In the genomic region with DNA sequence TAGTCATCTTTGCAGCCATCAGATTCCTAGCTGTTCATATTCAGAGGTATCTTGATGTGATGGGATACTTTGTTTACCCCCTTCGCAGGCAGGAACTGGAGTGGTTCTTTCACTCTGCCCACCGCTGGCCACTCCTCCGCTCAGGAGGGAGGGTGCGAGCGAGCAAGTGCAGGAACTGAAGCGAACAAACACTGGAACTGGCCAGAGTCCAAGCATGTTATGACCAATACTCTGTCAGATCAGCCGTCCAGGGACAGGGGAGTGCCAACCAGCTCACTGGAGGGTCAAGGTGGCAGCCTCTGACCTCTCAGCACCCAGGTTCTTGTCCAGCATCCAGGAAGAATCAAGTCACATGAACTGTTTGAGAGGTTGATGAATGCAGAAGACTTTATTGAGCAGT, we compare ENCODE assay signal across 1 cellular context.
TF ChIP-seq lines count a peak whose summit lies in the region.

No MANE protein-coding gene starts in this region.

TF ChIP-seq in HepG2, 621 proteins besides CTCF, POLR2A, EP300 and RAD21 (continued from another document):
- TF ChIP-seq, protein P1, sequence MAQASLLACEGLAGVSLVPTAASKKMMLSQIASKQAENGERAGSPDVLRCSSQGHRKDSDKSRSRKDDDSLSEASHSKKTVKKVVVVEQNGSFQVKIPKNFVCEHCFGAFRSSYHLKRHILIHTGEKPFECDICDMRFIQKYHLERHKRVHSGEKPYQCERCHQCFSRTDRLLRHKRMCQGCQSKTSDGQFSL (CRISPR knock-in tag; IDR thresholded peaks at IDR 0.05) = no peak
- TF ChIP-seq ZNF629 (CRISPR knock-in tag; conservative IDR thresholded peaks at IDR 0.05) (no peak), ZNF788 (CRISPR knock-in tag; IDR thresholded peaks at IDR 0.05; ENCODE audit: borderline replicate concordance) (peak; percentile 50; the same call in 1 of the 2 replicates), ZNF234 (CRISPR knock-in tag; conservative IDR thresholded peaks at IDR 0.05) (no peak), FLYWCH1 (CRISPR knock-in tag; IDR thresholded peaks at IDR 0.05) (no peak), ZNF75D (CRISPR knock-in tag; IDR thresholded peaks at IDR 0.05; ENCODE audit: borderline replicate concordance) (no peak), KMT2B (CRISPR knock-in tag; IDR thresholded peaks at IDR 0.05) (no peak; the same call in none of the 2 replicates), ZHX1 (CRISPR knock-in tag; IDR thresholded peaks at IDR 0.05; ENCODE audit: low read depth) (no peak), ATF1 (CRISPR knock-in tag; IDR thresholded peaks at IDR 0.05) (no peak), ZFP36 (IDR thresholded peaks at IDR 0.05; ENCODE audit: borderline replicate concordance, low read depth, low read length, partially characterized antibody) (no peak), ZNF782 (CRISPR knock-in tag; IDR thresholded peaks at IDR 0.05; ENCODE audit: borderline replicate concordance) (no peak), TGIF2 (CRISPR knock-in tag; IDR thresholded peaks at IDR 0.05) (peak; percentile 61; the same call in 1 of the 2 replicates), ISL2 (CRISPR knock-in tag; IDR thresholded peaks at IDR 0.05) (0 out of 2 replicates have a peak, but pooled peaks have one; percentile 36), KMT2A (CRISPR knock-in tag; IDR thresholded peaks at IDR 0.05) (0 out of 2 replicates have a peak, but pooled peaks have one; percentile 35), HOXA7 (CRISPR knock-in tag; IDR thresholded peaks at IDR 0.05) (no peak), ZSCAN9 (CRISPR knock-in tag; IDR thresholded peaks at IDR 0.05; ENCODE audit: borderline replicate concordance) (no peak), YEATS4 (CRISPR knock-in tag; IDR thresholded peaks at IDR 0.05; ENCODE audit: borderline replicate concordance) (no peak), ELK4 (CRISPR knock-in tag; IDR thresholded peaks at IDR 0.05; ENCODE audit: borderline replicate concordance) (no peak), MYC (CRISPR knock-in tag; IDR thresholded peaks at IDR 0.05; ENCODE audit: borderline replicate concordance) (0 out of 2 replicates have a peak, but pooled peaks have one; percentile 31), ELF3 (CRISPR knock-in tag; IDR thresholded peaks at IDR 0.05) (peak; percentile 63), TBX3 (IDR thresholded peaks at IDR 0.05; ENCODE audit: borderline replicate concordance) (no peak), GTF2F1 (IDR thresholded peaks at IDR 0.05; ENCODE audit: low read length) (no peak), TERF1 (CRISPR knock-in tag; IDR thresholded peaks at IDR 0.05) (no peak), TARDBP (CRISPR knock-in tag; IDR thresholded peaks at IDR 0.05) (0 out of 2 replicates have a peak, but pooled peaks have one; percentile 34), SETDB1 (CRISPR knock-in tag; IDR thresholded peaks at IDR 0.05; ENCODE audit: borderline replicate concordance) (no peak), NCOA5 (CRISPR knock-in tag; IDR thresholded peaks at IDR 0.05) (no peak), TOE1 (CRISPR knock-in tag; IDR thresholded peaks at IDR 0.05) (no peak), NFIC (IDR thresholded peaks at IDR 0.05; ENCODE audit: low read length) (no peak), ZNF446 (CRISPR knock-in tag; IDR thresholded peaks at IDR 0.05) (no peak), BRD4 (CRISPR knock-in tag; IDR thresholded peaks at IDR 0.05) (no peak), ZBTB38 (CRISPR knock-in tag; IDR thresholded peaks at IDR 0.05) (no peak), ZFP37 (CRISPR knock-in tag; IDR thresholded peaks at IDR 0.05; ENCODE audit: borderline replicate concordance) (no peak), TAF15 (IDR thresholded peaks at IDR 0.05; ENCODE audit: low read depth, low read length, poor library complexity, severe bottlenecking) (no peak), MZF1 (CRISPR knock-in tag; IDR thresholded peaks at IDR 0.05; ENCODE audit: borderline replicate concordance) (no peak), ZNF383 (CRISPR knock-in tag; IDR thresholded peaks at IDR 0.05; ENCODE audit: borderline replicate concordance) (no peak), KDM5A (IDR thresholded peaks at IDR 0.05; ENCODE audit: borderline replicate concordance, low read length) (no peak), NRL (CRISPR knock-in tag; IDR thresholded peaks at IDR 0.05; ENCODE audit: borderline replicate concordance) (no peak), DRAP1 (CRISPR knock-in tag; IDR thresholded peaks at IDR 0.05) (no peak; the same call in 1 of the 2 replicates), THAP7 (CRISPR knock-in tag; IDR thresholded peaks at IDR 0.05) (no peak), ZNF577 (CRISPR knock-in tag; IDR thresholded peaks at IDR 0.05; ENCODE audit: borderline replicate concordance, low read depth) (no peak), MED8 (CRISPR knock-in tag; IDR thresholded peaks at IDR 0.05; ENCODE audit: insufficient replicate concordance) (no peak), NONO (IDR thresholded peaks at IDR 0.05) (no peak), NONO (CRISPR knock-in tag; conservative IDR thresholded peaks at IDR 0.05) (0 out of 2 replicates have a peak, but pooled peaks have one; percentile 32)
- TF ChIP-seq, protein P2, sequence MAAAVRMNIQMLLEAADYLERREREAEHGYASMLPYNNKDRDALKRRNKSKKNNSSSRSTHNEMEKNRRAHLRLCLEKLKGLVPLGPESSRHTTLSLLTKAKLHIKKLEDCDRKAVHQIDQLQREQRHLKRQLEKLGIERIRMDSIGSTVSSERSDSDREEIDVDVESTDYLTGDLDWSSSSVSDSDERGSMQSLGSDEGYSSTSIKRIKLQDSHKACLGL (CRISPR knock-in tag; IDR thresholded peaks at IDR 0.05) = no peak
- TF ChIP-seq, protein P3, sequence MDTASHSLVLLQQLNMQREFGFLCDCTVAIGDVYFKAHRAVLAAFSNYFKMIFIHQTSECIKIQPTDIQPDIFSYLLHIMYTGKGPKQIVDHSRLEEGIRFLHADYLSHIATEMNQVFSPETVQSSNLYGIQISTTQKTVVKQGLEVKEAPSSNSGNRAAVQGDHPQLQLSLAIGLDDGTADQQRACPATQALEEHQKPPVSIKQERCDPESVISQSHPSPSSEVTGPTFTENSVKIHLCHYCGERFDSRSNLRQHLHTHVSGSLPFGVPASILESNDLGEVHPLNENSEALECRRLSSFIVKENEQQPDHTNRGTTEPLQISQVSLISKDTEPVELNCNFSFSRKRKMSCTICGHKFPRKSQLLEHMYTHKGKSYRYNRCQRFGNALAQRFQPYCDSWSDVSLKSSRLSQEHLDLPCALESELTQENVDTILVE (CRISPR knock-in tag; IDR thresholded peaks at IDR 0.05) = no peak
- TF ChIP-seq, protein P4, sequence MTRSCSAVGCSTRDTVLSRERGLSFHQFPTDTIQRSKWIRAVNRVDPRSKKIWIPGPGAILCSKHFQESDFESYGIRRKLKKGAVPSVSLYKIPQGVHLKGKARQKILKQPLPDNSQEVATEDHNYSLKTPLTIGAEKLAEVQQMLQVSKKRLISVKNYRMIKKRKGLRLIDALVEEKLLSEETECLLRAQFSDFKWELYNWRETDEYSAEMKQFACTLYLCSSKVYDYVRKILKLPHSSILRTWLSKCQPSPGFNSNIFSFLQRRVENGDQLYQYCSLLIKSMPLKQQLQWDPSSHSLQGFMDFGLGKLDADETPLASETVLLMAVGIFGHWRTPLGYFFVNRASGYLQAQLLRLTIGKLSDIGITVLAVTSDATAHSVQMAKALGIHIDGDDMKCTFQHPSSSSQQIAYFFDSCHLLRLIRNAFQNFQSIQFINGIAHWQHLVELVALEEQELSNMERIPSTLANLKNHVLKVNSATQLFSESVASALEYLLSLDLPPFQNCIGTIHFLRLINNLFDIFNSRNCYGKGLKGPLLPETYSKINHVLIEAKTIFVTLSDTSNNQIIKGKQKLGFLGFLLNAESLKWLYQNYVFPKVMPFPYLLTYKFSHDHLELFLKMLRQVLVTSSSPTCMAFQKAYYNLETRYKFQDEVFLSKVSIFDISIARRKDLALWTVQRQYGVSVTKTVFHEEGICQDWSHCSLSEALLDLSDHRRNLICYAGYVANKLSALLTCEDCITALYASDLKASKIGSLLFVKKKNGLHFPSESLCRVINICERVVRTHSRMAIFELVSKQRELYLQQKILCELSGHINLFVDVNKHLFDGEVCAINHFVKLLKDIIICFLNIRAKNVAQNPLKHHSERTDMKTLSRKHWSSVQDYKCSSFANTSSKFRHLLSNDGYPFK (CRISPR knock-in tag; IDR thresholded peaks at IDR 0.05; ENCODE audit: borderline replicate concordance) = no peak
- TF ChIP-seq, protein P5, sequence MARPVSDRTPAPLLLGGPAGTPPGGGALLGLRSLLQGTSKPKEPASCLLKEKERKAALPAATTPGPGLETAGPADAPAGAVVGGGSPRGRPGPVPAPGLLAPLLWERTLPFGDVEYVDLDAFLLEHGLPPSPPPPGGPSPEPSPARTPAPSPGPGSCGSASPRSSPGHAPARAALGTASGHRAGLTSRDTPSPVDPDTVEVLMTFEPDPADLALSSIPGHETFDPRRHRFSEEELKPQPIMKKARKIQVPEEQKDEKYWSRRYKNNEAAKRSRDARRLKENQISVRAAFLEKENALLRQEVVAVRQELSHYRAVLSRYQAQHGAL (CRISPR knock-in tag; IDR thresholded peaks at IDR 0.05; ENCODE audit: not compliant biosample characterization) = no peak
- TF ChIP-seq, protein P6, sequence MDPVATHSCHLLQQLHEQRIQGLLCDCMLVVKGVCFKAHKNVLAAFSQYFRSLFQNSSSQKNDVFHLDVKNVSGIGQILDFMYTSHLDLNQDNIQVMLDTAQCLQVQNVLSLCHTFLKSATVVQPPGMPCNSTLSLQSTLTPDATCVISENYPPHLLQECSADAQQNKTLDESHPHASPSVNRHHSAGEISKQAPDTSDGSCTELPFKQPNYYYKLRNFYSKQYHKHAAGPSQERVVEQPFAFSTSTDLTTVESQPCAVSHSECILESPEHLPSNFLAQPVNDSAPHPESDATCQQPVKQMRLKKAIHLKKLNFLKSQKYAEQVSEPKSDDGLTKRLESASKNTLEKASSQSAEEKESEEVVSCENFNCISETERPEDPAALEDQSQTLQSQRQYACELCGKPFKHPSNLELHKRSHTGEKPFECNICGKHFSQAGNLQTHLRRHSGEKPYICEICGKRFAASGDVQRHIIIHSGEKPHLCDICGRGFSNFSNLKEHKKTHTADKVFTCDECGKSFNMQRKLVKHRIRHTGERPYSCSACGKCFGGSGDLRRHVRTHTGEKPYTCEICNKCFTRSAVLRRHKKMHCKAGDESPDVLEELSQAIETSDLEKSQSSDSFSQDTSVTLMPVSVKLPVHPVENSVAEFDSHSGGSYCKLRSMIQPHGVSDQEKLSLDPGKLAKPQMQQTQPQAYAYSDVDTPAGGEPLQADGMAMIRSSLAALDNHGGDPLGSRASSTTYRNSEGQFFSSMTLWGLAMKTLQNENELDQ (CRISPR knock-in tag; IDR thresholded peaks at IDR 0.05; ENCODE audit: borderline replicate concordance) = no peak
